Comparison of ENCODE assay signal across 21 cellular contexts in genomic region chr2:48651127-48651526, GRCh38. TPM values are rescaled to one million over a fixed set of nuclear protein-coding genes. Genes with fewer than 3 reads are reported as not detected.
A peak's percentile ranks its signal among the peaks of the same experiment; 100 is the strongest.
DNase-seq lines count a peak whose midpoint lies in the region; ATAC-seq and TF ChIP-seq lines count a peak whose summit lies in the region.
"Had no signal": no experiment of that assay in that cellular context is flagged by ENCODE, and none has a peak within 500 bp of the region (broad histone marks: within the 10 kb centered on the region; RNA-seq: fewer than 3 reads in every experiment).

No MANE protein-coding gene starts in this region.

- no peaks in the 10 kb centered on the region for H3K79me2 ChIP-seq in neural progenitor cell (ENCODE audit: low read depth)

- H3K27ac ChIP-seq in neural progenitor cell (no peak overlapping the region), Peyer's patch (no peak overlapping the region)
- H3K27ac ChIP-seq: colonic mucosa had no signal

- H3K9me3 ChIP-seq in neural progenitor cell (ENCODE audit: low read depth) (no peaks in the 10 kb centered on the region), Peyer's patch (no peaks in the 10 kb centered on the region), T-helper 17 cell (ENCODE audit: control insufficient read depth, low read length, poor library complexity, severe bottlenecking) (no peaks in the 10 kb centered on the region)
- H3K9me3 ChIP-seq: BE2C, colonic mucosa, MG63 had no signal

- H3K4me1 Mint-ChIP-seq in neural progenitor cell: no peaks in the 10 kb centered on the region
- H3K4me1 Mint-ChIP-seq in T-helper 17 cell: no peaks in the 10 kb centered on the region
- H3K4me1 Mint-ChIP-seq: activated CD4-positive, alpha-beta T cell treated with anti-CD3 and anti-CD28 coated beads, Interleukin-2, amount 10 ng/mL, durations not matched to agents 7 days and 5 days; activated naive CD8-positive, alpha-beta T cell treated with anti-CD3 and anti-CD28 coated beads, Interleukin-2, amount 10 ng/mL, durations not matched to agents 7 days and 5 days had no signal

- H3K9ac ChIP-seq in neural progenitor cell: no peak overlapping the region

- H3K4me3 ChIP-seq in neural progenitor cell (no peak overlapping the region), Peyer's patch (no peak overlapping the region)
- H3K4me3 ChIP-seq: colonic mucosa, MG63 had no signal

- no peak for ATAC-seq in T-helper 17 cell

- TF ChIP-seq CTCF in neural progenitor cell (IDR thresholded peaks at IDR 0.05) (no peak), Peyer's patch (IDR thresholded peaks at IDR 0.05) (no peak)

- H3K36me3 Mint-ChIP-seq in neural progenitor cell (no peaks in the 10 kb centered on the region), T-helper 17 cell (ENCODE audit: low read depth) (no peaks in the 10 kb centered on the region)
- H3K36me3 Mint-ChIP-seq: activated naive CD8-positive, alpha-beta T cell treated with anti-CD3 and anti-CD28 coated beads, Interleukin-2, amount 10 ng/mL, durations not matched to agents 7 days and 5 days had no signal

- H3K4me3 Mint-ChIP-seq in neural progenitor cell: no peak overlapping the region
- H3K4me3 Mint-ChIP-seq in T-helper 17 cell: no peak overlapping the region
- H3K4me3 Mint-ChIP-seq: activated CD4-positive, alpha-beta T cell treated with anti-CD3 and anti-CD28 coated beads, Interleukin-2, amount 10 ng/mL, durations not matched to agents 7 days and 5 days; activated naive CD8-positive, alpha-beta T cell treated with anti-CD3 and anti-CD28 coated beads, Interleukin-2, amount 10 ng/mL, durations not matched to agents 7 days and 5 days; activated T-cell treated with anti-CD3 and anti-CD28 coated beads, Interleukin-2, amount 50 U/mL, for 24 hours had no signal

- H3F3A ChIP-seq in neural progenitor cell (ENCODE audit: low read depth): no peaks in the 10 kb centered on the region

- no peaks in the 10 kb centered on the region for H4K20me1 ChIP-seq in neural progenitor cell (ENCODE audit: low read depth)

- H2AFZ ChIP-seq in neural progenitor cell (replicated peaks): peak overlapping the region; percentile 29

- H3K27ac Mint-ChIP-seq in neural progenitor cell (no peak overlapping the region), T-helper 17 cell (no peak overlapping the region)
- H3K27ac Mint-ChIP-seq: activated CD4-positive, alpha-beta T cell treated with anti-CD3 and anti-CD28 coated beads, Interleukin-2, amount 10 ng/mL, durations not matched to agents 7 days and 5 days; activated naive CD8-positive, alpha-beta T cell treated with anti-CD3 and anti-CD28 coated beads, Interleukin-2, amount 10 ng/mL, durations not matched to agents 7 days and 5 days; activated T-cell treated with anti-CD3 and anti-CD28 coated beads, Interleukin-2, amount 50 U/mL, for 24 hours had no signal

- peak; percentile 33 for DNase-seq in AG20443 (ENCODE audit: low spot score)
- DNase-seq in LHCN-M2 (ENCODE audit: low read depth): peak; percentile 1
- peak; percentile 71 for DNase-seq in dedifferentiated amniotic fluid mesenchymal stem cell (ENCODE audit: extremely low spot score)
- no peak for DNase-seq in neural progenitor cell (ENCODE audit: low spot score)
- no peak for DNase-seq in Peyer's patch
- no peak for DNase-seq in DMS153 treated with DMSO at 0.1 percent for 48 hours (lab: John Stamatoyannopoulos, UW; ENCODE audit: unreplicated experiment)
- no peak for DNase-seq in NCI-H1048 (lab: John Stamatoyannopoulos, UW)
- DNase-seq in T-helper 17 cell: no peak
- DNase-seq: activated CD4-positive, alpha-beta T cell treated with anti-CD3 and anti-CD28 coated beads, Interleukin-2, amount 10 ng/mL, durations not matched to agents 7 days and 5 days; activated naive CD8-positive, alpha-beta T cell treated with anti-CD3 and anti-CD28 coated beads, Interleukin-2, amount 10 ng/mL, durations not matched to agents 7 days and 5 days; activated T-cell treated with anti-CD3 and anti-CD28 coated beads, Interleukin-2, amount 50 U/mL, for 24 hours; BE2C; colonic mucosa; MG63; midbrain; NK-92 treated with Interleukin-12 subunit alpha and Interleukin-12 subunit beta, amount 100 ng/mL, for 24 hours; nucleus accumbens; SHP77; substantia nigra; T-helper 9 cell had no signal

- H3K36me3 ChIP-seq in neural progenitor cell (no peaks in the 10 kb centered on the region), Peyer's patch (no peaks in the 10 kb centered on the region)
- H3K36me3 ChIP-seq: BE2C, colonic mucosa, MG63 had no signal

- H3K27me3 Mint-ChIP-seq in neural progenitor cell (ENCODE audit: insufficient read depth, low read depth): no peaks in the 10 kb centered on the region
- H3K27me3 Mint-ChIP-seq in T-helper 17 cell: no peaks in the 10 kb centered on the region
- H3K27me3 Mint-ChIP-seq: activated CD4-positive, alpha-beta T cell treated with anti-CD3 and anti-CD28 coated beads, Interleukin-2, amount 10 ng/mL, durations not matched to agents 7 days and 5 days; activated T-cell treated with anti-CD3 and anti-CD28 coated beads, Interleukin-2, amount 50 U/mL, for 24 hours had no signal

- H3K27me3 ChIP-seq in neural progenitor cell (no peaks in the 10 kb centered on the region), Peyer's patch (no peaks in the 10 kb centered on the region)
- H3K27me3 ChIP-seq: BE2C, colonic mucosa, MG63 had no signal

- no peak overlapping the region for H3K4me2 ChIP-seq in neural progenitor cell

- TF ChIP-seq POLR2A in Peyer's patch (IDR thresholded peaks at IDR 0.05): no peak

- H3K9me3 Mint-ChIP-seq in neural progenitor cell: no peaks in the 10 kb centered on the region
- H3K9me3 Mint-ChIP-seq: activated CD4-positive, alpha-beta T cell treated with anti-CD3 and anti-CD28 coated beads, Interleukin-2, amount 10 ng/mL, durations not matched to agents 7 days and 5 days; activated naive CD8-positive, alpha-beta T cell treated with anti-CD3 and anti-CD28 coated beads, Interleukin-2, amount 10 ng/mL, durations not matched to agents 7 days and 5 days; activated T-cell treated with anti-CD3 and anti-CD28 coated beads, Interleukin-2, amount 50 U/mL, for 24 hours had no signal

- H3K4me1 ChIP-seq in neural progenitor cell (no peaks in the 10 kb centered on the region), Peyer's patch (no peaks in the 10 kb centered on the region)
- H3K4me1 ChIP-seq: BE2C, colonic mucosa had no signal

RNA-seq across cellular contexts. Expression of gene GTF2A1L, which starts 33.5 kb away (rescaled TPM):
- total RNA-seq in LHCN-M2 (2014; rRNA removed): 0.19 and 0.23 TPM in 2 replicates
- polyA plus RNA-seq in LHCN-M2 (2012): not detected
- 1.6 and 3.7 TPM in 2 replicates for total RNA-seq in neural progenitor cell (ENCODE audit: low replicate concordance)
- 10 to 100 TPM in 1 of 4 donors, under 1 TPM in 1, not detected in 2; 0.94 to 11.6 TPM for total RNA-seq in Peyer's patch
- not detected for total RNA-seq in T-helper 17 cell
- total RNA-seq: activated CD4-positive, alpha-beta T cell treated with anti-CD3 and anti-CD28 coated beads, Interleukin-2, amount 10 ng/mL, durations not matched to agents 7 days and 5 days; activated naive CD8-positive, alpha-beta T cell treated with anti-CD3 and anti-CD28 coated beads, Interleukin-2, amount 10 ng/mL, durations not matched to agents 7 days and 5 days; frontal cortex had no signal

Comparison
In these comparisons a context has a peak if more than half of its experiments do, and no peak if none do; other contexts are left out.
1. DNase-seq: peak in AG20443 (single experiment), LHCN-M2 (single experiment) and dedifferentiated amniotic fluid mesenchymal stem cell (single experiment); none in neural progenitor cell (single experiment), Peyer's patch (0 of 3), DMS153 treated with DMSO at 0.1 percent for 48 hours (single experiment), NCI-H1048 (single experiment) and T-helper 17 cell (0 of 3).